1 cellular context compared by ENCODE assay signal in genomic region chr9:80952523-80952922, GRCh38.
TF ChIP-seq lines count a peak whose summit lies in the region.

No MANE protein-coding gene starts in this region.

TF ChIP-seq in IMR-90, 13 proteins besides CTCF, POLR2A, EP300 and RAD21:
- TF ChIP-seq SMC3 (IDR thresholded peaks at IDR 0.05; ENCODE audit: low read depth, low read length) (no peak), USF2 (IDR thresholded peaks at IDR 0.05; ENCODE audit: low read depth, low read length) (no peak), BHLHE40 (IDR thresholded peaks at IDR 0.05; ENCODE audit: low read depth, low read length) (no peak), CEBPB (IDR thresholded peaks at IDR 0.05; ENCODE audit: low read depth, low read length) (no peak), FOS (IDR thresholded peaks at IDR 0.05; ENCODE audit: low read depth, low read length) (no peak), MAFK (IDR thresholded peaks at IDR 0.05; ENCODE audit: low read depth, low read length) (no peak)
